ENCODE assay signal across 8 cellular contexts in genomic region chr13:49791214-49791752, GRCh38. TPM values are rescaled to one million over a fixed set of nuclear protein-coding genes. Genes with fewer than 3 reads are reported as not detected.
DNase-seq lines count a peak whose midpoint lies in the region; ATAC-seq and TF ChIP-seq lines count a peak whose summit lies in the region.

No MANE protein-coding gene starts in this region.

- no peaks in the 10 kb centered on the region for H3K27me3 ChIP-seq in Karpas-422 (ENCODE audit: low read length)

- peaks cover 4% of the 10 kb centered on the region for H3K27me3 Mint-ChIP-seq in activated CD4-positive, alpha-beta T cell treated with anti-CD3 and anti-CD28 coated beads for 36 hours
- no peaks in the 10 kb centered on the region for H3K27me3 Mint-ChIP-seq in activated CD4-positive, alpha-beta T cell treated with anti-CD3 and anti-CD28 coated beads, Interleukin-2, amount 10 ng/mL, durations not matched to agents 7 days and 5 days
- no peaks in the 10 kb centered on the region for H3K27me3 Mint-ChIP-seq in osteocyte (ENCODE audit: unreplicated experiment)

- TF ChIP-seq CTCF in foreskin fibroblast (IDR thresholded peaks at IDR 0.05; ENCODE audit: low read depth, low read length) (peak; percentile 12), osteocyte (IDR thresholded peaks at IDR 0.05) (no peak)

- peak overlapping the region; percentile 89 for H3K4me3 Mint-ChIP-seq in activated CD4-positive, alpha-beta T cell treated with anti-CD3 and anti-CD28 coated beads for 36 hours
- H3K4me3 Mint-ChIP-seq in activated CD4-positive, alpha-beta T cell treated with anti-CD3 and anti-CD28 coated beads, Interleukin-2, amount 10 ng/mL, durations not matched to agents 7 days and 5 days, result peak overlapping the region; percentile 95
- H3K4me3 Mint-ChIP-seq in osteocyte (ENCODE audit: unreplicated experiment), result peak overlapping the region; percentile 93

- DNase-seq in activated CD4-positive, alpha-beta T cell treated with anti-CD3 and anti-CD28 coated beads for 36 hours, result peak; percentile 22
- no peak for DNase-seq in activated CD4-positive, alpha-beta T cell treated with anti-CD3 and anti-CD28 coated beads for 1 hour
- peak; percentile 77 for DNase-seq in Karpas-422
- peak; percentile 38 for DNase-seq in activated CD4-positive, alpha-beta T cell treated with anti-CD3 and anti-CD28 coated beads, Interleukin-2, amount 10 ng/mL, durations not matched to agents 7 days and 5 days
- DNase-seq in foreskin fibroblast, result peak in 1 of 2 donors; percentile 54
- no peak for DNase-seq in osteocyte (ENCODE audit: extremely low spot score, unreplicated experiment)
- no peak for DNase-seq in islet precursor cell
- no peak for DNase-seq in dedifferentiated amniotic fluid mesenchymal stem cell (ENCODE audit: extremely low spot score)

- POLR2A ChIA-PET in activated CD4-positive, alpha-beta T cell treated with anti-CD3 and anti-CD28 coated beads for 36 hours (lab: Charles Lee), result interaction anchor here (1.2 to 2.2 kb wide), 3 partner anchors 12 to 145 kb away, joined by 3 to 13 read pairs (median 4); partner anchors contain the start of genes EBPL and SPRYD7
- POLR2A ChIA-PET in activated CD4-positive, alpha-beta T cell treated with anti-CD3 and anti-CD28 coated beads, Interleukin-2, amount 10 ng/mL, durations not matched to agents 7 days and 5 days (lab: Charles Lee), result no interaction called here

- H3K9me3 Mint-ChIP-seq in activated CD4-positive, alpha-beta T cell treated with anti-CD3 and anti-CD28 coated beads for 36 hours (ENCODE audit: low read depth), result no peaks in the 10 kb centered on the region
- no peaks in the 10 kb centered on the region for H3K9me3 Mint-ChIP-seq in activated CD4-positive, alpha-beta T cell treated with anti-CD3 and anti-CD28 coated beads, Interleukin-2, amount 10 ng/mL, durations not matched to agents 7 days and 5 days
- H3K9me3 Mint-ChIP-seq in osteocyte (ENCODE audit: unreplicated experiment), result no peaks in the 10 kb centered on the region

- intact Hi-C loops in activated CD4-positive, alpha-beta T cell treated with anti-CD3 and anti-CD28 coated beads for 36 hours (cut with DNase I, micrococcal nuclease), result loop anchor here in 1 of 2 experiments (5.0 kb wide), 1 partner anchor 336 kb away; no protein-coding TSS in a partner anchor

- CTCF ChIA-PET in activated CD4-positive, alpha-beta T cell treated with anti-CD3 and anti-CD28 coated beads for 36 hours (lab: Charles Lee), result interaction anchor here (0.5 to 1.1 kb wide), 4 partner anchors 9 to 204 kb away, joined by 3 read pairs; partner anchors contain the start of gene EBPL
- CTCF ChIA-PET in activated CD4-positive, alpha-beta T cell treated with anti-CD3 and anti-CD28 coated beads, Interleukin-2, amount 10 ng/mL, durations not matched to agents 7 days and 5 days (lab: Charles Lee), result interaction anchor here (1.1 to 3.8 kb wide), 2 partner anchors 8 to 11 kb away, joined by 3 to 21 read pairs; no protein-coding TSS in a partner anchor

- H3K4me1 Mint-ChIP-seq in activated CD4-positive, alpha-beta T cell treated with anti-CD3 and anti-CD28 coated beads for 36 hours, result peaks cover 37% of the 10 kb centered on the region
- peaks cover 41% of the 10 kb centered on the region for H3K4me1 Mint-ChIP-seq in activated CD4-positive, alpha-beta T cell treated with anti-CD3 and anti-CD28 coated beads, Interleukin-2, amount 10 ng/mL, durations not matched to agents 7 days and 5 days
- peaks cover 36% of the 10 kb centered on the region for H3K4me1 Mint-ChIP-seq in osteocyte (ENCODE audit: unreplicated experiment)

- peaks cover 21% of the 10 kb centered on the region; the same call in 1 of the 2 replicates for H4K20me1 ChIP-seq in Karpas-422 (ENCODE audit: insufficient read depth, low read depth, low read length)

- H3K4me3 ChIP-seq in Karpas-422 (ENCODE audit: low read length) (peak overlapping the region; percentile 78), foreskin fibroblast (ENCODE audit: low read depth in 1 of 2, low read length in 2 of 2) (peak overlapping the region; percentile 71 to 93)

- H3K79me2 ChIP-seq in Karpas-422 (ENCODE audit: low read length), result peaks cover 56% of the 10 kb centered on the region

- H3K27ac Mint-ChIP-seq in activated CD4-positive, alpha-beta T cell treated with anti-CD3 and anti-CD28 coated beads for 36 hours, result peak overlapping the region; percentile 88
- peak overlapping the region; percentile 97 for H3K27ac Mint-ChIP-seq in activated CD4-positive, alpha-beta T cell treated with anti-CD3 and anti-CD28 coated beads, Interleukin-2, amount 10 ng/mL, durations not matched to agents 7 days and 5 days
- H3K27ac Mint-ChIP-seq in osteocyte (ENCODE audit: unreplicated experiment), result peak overlapping the region; percentile 93

- no peak overlapping the region for H2AFZ ChIP-seq in Karpas-422 (ENCODE audit: low read length)

- H3K4me2 ChIP-seq in Karpas-422 (ENCODE audit: low read depth, low read length, poor library complexity, severe bottlenecking), result peak overlapping the region; percentile 74

- H3K4me1 ChIP-seq in Karpas-422 (ENCODE audit: low read length), result peaks cover 35% of the 10 kb centered on the region

- ATAC-seq in activated CD4-positive, alpha-beta T cell treated with anti-CD3 and anti-CD28 coated beads for 36 hours, result no peak

- peaks cover 8% of the 10 kb centered on the region; the same call in 1 of the 2 replicates for H3K36me3 ChIP-seq in Karpas-422 (ENCODE audit: insufficient read depth, low read length)

- no peaks in the 10 kb centered on the region for H3K9me3 ChIP-seq in Karpas-422 (ENCODE audit: low read length)

- peak overlapping the region; percentile 82 for H3K9ac ChIP-seq in Karpas-422 (ENCODE audit: low read length)

- H3K27ac ChIP-seq in Karpas-422 (ENCODE audit: low read length), result peak overlapping the region; percentile 84

- no peaks in the 10 kb centered on the region for H3K9me2 ChIP-seq in Karpas-422 (replicated peaks; ENCODE audit: insufficient read depth, low read length)

- peaks cover 20% of the 10 kb centered on the region for H3K36me3 Mint-ChIP-seq in activated CD4-positive, alpha-beta T cell treated with anti-CD3 and anti-CD28 coated beads for 36 hours (ENCODE audit: low read depth)
- peaks cover 12% of the 10 kb centered on the region for H3K36me3 Mint-ChIP-seq in activated CD4-positive, alpha-beta T cell treated with anti-CD3 and anti-CD28 coated beads, Interleukin-2, amount 10 ng/mL, durations not matched to agents 7 days and 5 days (ENCODE audit: low read depth)
- H3K36me3 Mint-ChIP-seq in osteocyte (ENCODE audit: unreplicated experiment), result peaks cover 4% of the 10 kb centered on the region

RNA-seq across cellular contexts. Expression of gene KPNA3, which starts 1.2 kb away (rescaled TPM):
- 10 to 100 TPM; 51.7 to 58.0 TPM for total RNA-seq in activated CD4-positive, alpha-beta T cell treated with anti-CD3 and anti-CD28 coated beads for 36 hours
- total RNA-seq in Karpas-422 (2014; rRNA removed; shearing (Covaris generic); ENCODE audit: low replicate concordance), result 17.9 and 44.3 TPM in 2 replicates
- 10 to 100 TPM; 34.2 to 41.6 TPM for total RNA-seq in activated CD4-positive, alpha-beta T cell treated with anti-CD3 and anti-CD28 coated beads, Interleukin-2, amount 10 ng/mL, durations not matched to agents 7 days and 5 days
- total RNA-seq in osteocyte, result 39.9 and 42.6 TPM in 2 replicates

Comparison
In these comparisons a context has a peak if more than half of its experiments do, and no peak if none do; other contexts are left out.
1. DNase-seq: peak in activated CD4-positive, alpha-beta T cell treated with anti-CD3 and anti-CD28 coated beads for 36 hours (single experiment), Karpas-422 (single experiment) and activated CD4-positive, alpha-beta T cell treated with anti-CD3 and anti-CD28 coated beads, Interleukin-2, amount 10 ng/mL, durations not matched to agents 7 days and 5 days (single experiment); none in activated CD4-positive, alpha-beta T cell treated with anti-CD3 and anti-CD28 coated beads for 1 hour (single experiment), osteocyte (single experiment), islet precursor cell (single experiment) and dedifferentiated amniotic fluid mesenchymal stem cell (single experiment).
2. Peak in every context shown above with its lines, with median percentiles within 50 percentile points of each other: H3K27ac Mint-ChIP-seq and H3K4me3 Mint-ChIP-seq.